Comparison of ENCODE assay signal across 8 cellular contexts in the genomic region with DNA sequence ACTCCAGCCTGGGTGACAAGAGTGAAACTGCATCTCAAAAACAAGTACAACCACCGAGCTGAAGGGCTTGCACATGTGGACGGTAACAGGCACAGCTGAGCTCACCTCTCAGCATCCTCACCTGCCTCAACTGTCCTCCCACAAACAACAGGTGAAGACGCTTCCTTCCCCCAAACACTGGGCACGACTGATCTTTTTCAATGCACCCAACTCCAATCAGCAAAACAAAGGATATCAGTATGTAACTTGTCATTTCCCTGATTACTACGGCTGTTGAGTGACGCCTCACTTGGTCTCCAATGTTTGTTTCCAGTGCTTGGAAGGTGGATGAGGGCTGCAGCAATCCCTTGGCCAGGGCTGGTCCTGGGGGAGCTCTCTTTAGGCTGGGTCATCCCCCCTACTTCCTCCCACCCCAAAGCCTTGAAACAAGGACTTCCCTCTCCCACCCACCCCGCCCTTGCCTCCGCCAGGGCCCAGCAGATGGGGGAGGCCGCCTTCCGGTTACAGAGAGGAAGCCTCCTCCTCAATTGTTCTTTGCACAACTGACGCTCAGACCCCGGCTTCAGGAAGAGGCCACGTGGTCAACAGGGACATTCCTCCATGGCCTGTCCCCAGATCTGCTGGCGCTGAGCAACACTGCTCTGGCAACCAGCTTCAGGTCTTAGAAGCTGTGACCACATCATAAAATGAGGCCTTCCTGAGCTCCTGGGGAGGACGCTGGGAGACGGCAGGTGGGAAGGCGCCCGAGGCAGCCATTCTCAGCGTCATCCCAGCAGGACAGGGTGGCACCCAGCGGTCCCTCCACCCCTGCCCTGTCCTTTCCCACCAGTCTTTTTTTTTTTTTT. TPM values are rescaled to one million over a fixed set of nuclear protein-coding genes. Genes with fewer than 3 reads are reported as not detected.
DNase-seq lines count a peak whose midpoint lies in the region; ATAC-seq and TF ChIP-seq lines count a peak whose summit lies in the region.

No MANE protein-coding gene starts in this region.

- H3K9me3 Mint-ChIP-seq in endodermal cell: no peaks in the 10 kb centered on the region
- H3K9me3 Mint-ChIP-seq in mesothelial cell of epicardium: no peaks in the 10 kb centered on the region

- H3K4me2 ChIP-seq in parathyroid adenoma (ENCODE audit: low read length): no peak overlapping the region

- peaks cover 6% of the 10 kb centered on the region for H3K27me3 Mint-ChIP-seq in endodermal cell (ENCODE audit: insufficient read depth)
- peaks cover 26% of the 10 kb centered on the region for H3K27me3 Mint-ChIP-seq in mesothelial cell of epicardium (ENCODE audit: low read depth)

- H3K4me1 ChIP-seq in endodermal cell (ENCODE audit: control insufficient read depth, insufficient read depth, low read length) (no peaks in the 10 kb centered on the region), parathyroid adenoma (no peaks in the 10 kb centered on the region)

- no peak for ATAC-seq in HG03439 (IDR thresholded peaks at IDR 0.05; ENCODE audit: unreplicated experiment)

- H2AFZ ChIP-seq in parathyroid adenoma: no peak overlapping the region

- POLR2A ChIA-PET in GM10248 (lab: Yijun Ruan, JAX): interaction anchor here (1.2 kb wide), 1 partner anchor 33 kb away, joined by 3 read pairs; no protein-coding TSS in a partner anchor

- H3K4me3 ChIP-seq in endodermal cell (ENCODE audit: low read length) (no peak overlapping the region), parathyroid adenoma (ENCODE audit: low read depth, low read length) (no peak overlapping the region)

- H3K27ac Mint-ChIP-seq in endodermal cell (no peak overlapping the region), mesothelial cell of epicardium (no peak overlapping the region)

- H3K9ac ChIP-seq in endodermal cell (ENCODE audit: extremely low read depth, low read length, poor library complexity, severe bottlenecking) (no peak overlapping the region), parathyroid adenoma (no peak overlapping the region)

- DNase-seq in GM10248 (ENCODE audit: extremely low spot score): peak; percentile 68
- peak; percentile 92 for DNase-seq in SKM-1 treated with dmso at 0.1 percent for 144 hours (lab: John Stamatoyannopoulos, UW; ENCODE audit: unreplicated experiment)
- DNase-seq in endodermal cell: peak; percentile 41
- no peak for DNase-seq in ureter (ENCODE audit: low spot score)
- DNase-seq in mesothelial cell of epicardium (ENCODE audit: low spot score in 2 of 2, unreplicated experiment in 2 of 2): no peak
- no peak for DNase-seq in NCI-H446 treated with DMSO at 0.1 percent for 48 hours (lab: John Stamatoyannopoulos, UW)

- H3K27me3 ChIP-seq in endodermal cell (ENCODE audit: control insufficient read depth, insufficient read depth, low read length, poor library complexity, severe bottlenecking) (peaks cover under 1% of the 10 kb centered on the region), parathyroid adenoma (ENCODE audit: control insufficient read depth, insufficient read depth, low read length) (no peaks in the 10 kb centered on the region)

- H3K9me3 ChIP-seq in endodermal cell (ENCODE audit: control insufficient read depth, low read length): no peaks in the 10 kb centered on the region
- H3K9me3 ChIP-seq in parathyroid adenoma (ENCODE audit: control insufficient read depth, low read length): no peaks in the 10 kb centered on the region

- CTCF ChIA-PET in GM10248 (lab: Yijun Ruan, JAX): interaction anchor here (1.0 to 4.2 kb wide), 4 partner anchors 15 to 94 kb away, joined by 4 to 29 read pairs (median 6); no protein-coding TSS in a partner anchor

- H3K4me1 Mint-ChIP-seq in endodermal cell: peaks cover 13% of the 10 kb centered on the region
- H3K4me1 Mint-ChIP-seq in mesothelial cell of epicardium: no peaks in the 10 kb centered on the region

- no peak for TF ChIP-seq CTCF in GM10248 (IDR thresholded peaks at IDR 0.05; ENCODE audit: control extremely low read depth, extremely low read depth, low read depth, missing control alignments)
- no peak for TF ChIP-seq CTCF in endodermal cell (conservative IDR thresholded peaks at IDR 0.05)
- no peak for TF ChIP-seq CTCF in parathyroid adenoma (IDR thresholded peaks at IDR 0.05)
- TF ChIP-seq CTCF in mesothelial cell of epicardium (IDR thresholded peaks at IDR 0.05; ENCODE audit: unreplicated experiment): no peak

- H3K4me3 Mint-ChIP-seq in endodermal cell (no peak overlapping the region), mesothelial cell of epicardium (no peak overlapping the region)

- WGBS in endodermal cell (ENCODE audit: insufficient coverage in 1 of 2, insufficient read length in 1 of 2), 2 experiments: 86 to 89% methylated on average over 11 to 20 of the region's 20 CpGs

- H3K36me3 ChIP-seq in endodermal cell (ENCODE audit: control insufficient read depth, insufficient read depth, low read length) (no peaks in the 10 kb centered on the region), parathyroid adenoma (ENCODE audit: control insufficient read depth, insufficient read depth, low read length) (no peaks in the 10 kb centered on the region)

- H3K27ac ChIP-seq in endodermal cell (ENCODE audit: low read depth, low read length) (no peak overlapping the region), parathyroid adenoma (peak overlapping the region; percentile 53)

- no peaks in the 10 kb centered on the region for H3K79me2 ChIP-seq in parathyroid adenoma

- H3K36me3 Mint-ChIP-seq in endodermal cell (ENCODE audit: low read depth): no peaks in the 10 kb centered on the region
- H3K36me3 Mint-ChIP-seq in mesothelial cell of epicardium: no peaks in the 10 kb centered on the region

RNA-seq across cellular contexts. Expression of a gene that starts 5.9 kb away (rescaled TPM):
- total RNA-seq in endodermal cell (1 to 10 TPM; 5.5 to 5.6 TPM), ureter (3.3 TPM), mesothelial cell of epicardium (0.54 to 0.80 TPM (median 0.64 TPM) in 3 replicates)
- 3.0 TPM for polyA plus RNA-seq in endodermal cell (2013, experiment 1 of 2)
- polyA plus RNA-seq in endodermal cell (2013, experiment 2 of 2): 2.8 TPM

RNA-seq across cellular contexts. Expression of a gene that starts 19.1 kb away (rescaled TPM):
- total RNA-seq in endodermal cell (1 to 10 TPM; 4.1 to 5.6 TPM), ureter (3.9 TPM), mesothelial cell of epicardium (0.60 to 1.1 TPM (median 0.79 TPM) in 3 replicates)
- 3.6 TPM for polyA plus RNA-seq in endodermal cell (2013, experiment 1 of 2)
- 3.0 TPM for polyA plus RNA-seq in endodermal cell (2013, experiment 2 of 2)

Comparison
In these comparisons a context has a peak if more than half of its experiments do, and no peak if none do; other contexts are left out.
1. DNase-seq: peak in GM10248 (single experiment), SKM-1 treated with dmso at 0.1 percent for 144 hours (single experiment) and endodermal cell (single experiment); none in ureter (single experiment), mesothelial cell of epicardium (0 of 2) and NCI-H446 treated with DMSO at 0.1 percent for 48 hours (single experiment).